Comparison of ENCODE assay signal across 1 cellular context in the genomic region with DNA sequence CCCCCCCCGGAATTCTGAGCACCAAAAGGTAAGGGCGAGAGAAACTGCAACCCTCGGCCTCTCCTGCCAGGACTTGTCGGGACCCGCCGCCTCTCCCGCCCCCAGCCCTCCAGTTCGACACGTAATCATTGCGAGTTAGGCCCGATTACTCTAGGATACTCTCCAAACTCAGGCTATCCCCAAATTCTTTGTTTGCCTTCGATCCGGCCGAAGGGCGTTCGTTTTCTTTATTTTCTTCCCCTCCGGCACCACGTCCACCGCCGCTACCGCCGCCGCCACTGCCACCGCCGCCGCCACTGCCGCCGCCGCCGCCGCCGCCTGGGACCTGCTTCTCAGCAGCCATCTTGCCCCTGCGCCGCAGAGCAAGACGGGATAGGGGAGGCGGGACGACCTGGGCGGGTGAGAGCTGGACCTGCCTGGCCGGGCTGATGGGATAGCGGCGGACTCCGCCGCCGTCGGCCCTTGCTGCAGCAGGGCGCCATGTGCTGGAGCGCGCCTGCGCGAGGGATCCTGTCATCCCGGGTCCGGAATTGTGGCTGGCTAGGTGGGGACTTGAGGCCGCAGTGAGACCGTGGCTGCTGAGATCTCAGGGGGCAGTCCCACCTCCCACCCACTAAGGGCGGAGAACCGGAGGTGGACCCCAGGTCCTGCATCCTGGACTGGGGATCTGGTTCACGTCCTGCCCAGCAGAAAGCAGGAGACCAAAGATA.
TF ChIP-seq lines count a peak whose summit lies in the region.

A gene (minus strand): TSS at position 369 of the 710 bp plus-strand sequence. CDS start 26 bp downstream, at position 343.

TF ChIP-seq in GM12878, 131 proteins besides CTCF, POLR2A, EP300 and RAD21 (continued from another document and continues in another):
- TF ChIP-seq DPF2 (IDR thresholded peaks at IDR 0.05): 0 out of 2 replicates have a peak, but pooled peaks have one; percentile 14
- peak; percentile 87; the same call in 1 of the 2 replicates for TF ChIP-seq SMAD5 (IDR thresholded peaks at IDR 0.05; ENCODE audit: low read depth)
- TF ChIP-seq, protein P1, sequence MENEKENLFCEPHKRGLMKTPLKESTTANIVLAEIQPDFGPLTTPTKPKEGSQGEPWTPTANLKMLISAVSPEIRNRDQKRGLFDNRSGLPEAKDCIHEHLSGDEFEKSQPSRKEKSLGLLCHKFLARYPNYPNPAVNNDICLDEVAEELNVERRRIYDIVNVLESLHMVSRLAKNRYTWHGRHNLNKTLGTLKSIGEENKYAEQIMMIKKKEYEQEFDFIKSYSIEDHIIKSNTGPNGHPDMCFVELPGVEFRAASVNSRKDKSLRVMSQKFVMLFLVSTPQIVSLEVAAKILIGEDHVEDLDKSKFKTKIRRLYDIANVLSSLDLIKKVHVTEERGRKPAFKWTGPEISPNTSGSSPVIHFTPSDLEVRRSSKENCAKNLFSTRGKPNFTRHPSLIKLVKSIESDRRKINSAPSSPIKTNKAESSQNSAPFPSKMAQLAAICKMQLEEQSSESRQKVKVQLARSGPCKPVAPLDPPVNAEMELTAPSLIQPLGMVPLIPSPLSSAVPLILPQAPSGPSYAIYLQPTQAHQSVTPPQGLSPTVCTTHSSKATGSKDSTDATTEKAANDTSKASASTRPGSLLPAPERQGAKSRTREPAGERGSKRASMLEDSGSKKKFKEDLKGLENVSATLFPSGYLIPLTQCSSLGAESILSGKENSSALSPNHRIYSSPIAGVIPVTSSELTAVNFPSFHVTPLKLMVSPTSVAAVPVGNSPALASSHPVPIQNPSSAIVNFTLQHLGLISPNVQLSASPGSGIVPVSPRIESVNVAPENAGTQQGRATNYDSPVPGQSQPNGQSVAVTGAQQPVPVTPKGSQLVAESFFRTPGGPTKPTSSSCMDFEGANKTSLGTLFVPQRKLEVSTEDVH (IDR thresholded peaks at IDR 0.05; ENCODE audit: low read depth, partially characterized antibody): no peak
- no peak for TF ChIP-seq NFYA (IDR thresholded peaks at IDR 0.05; ENCODE audit: borderline replicate concordance, low read depth, low read length)
- TF ChIP-seq LARP7 (IDR thresholded peaks at IDR 0.05): peak; percentile 78
- peak; percentile 74; the same call in 1 of the 2 replicates for TF ChIP-seq ZNF207 (IDR thresholded peaks at IDR 0.05; ENCODE audit: borderline replicate concordance)
- TF ChIP-seq, protein P2, sequence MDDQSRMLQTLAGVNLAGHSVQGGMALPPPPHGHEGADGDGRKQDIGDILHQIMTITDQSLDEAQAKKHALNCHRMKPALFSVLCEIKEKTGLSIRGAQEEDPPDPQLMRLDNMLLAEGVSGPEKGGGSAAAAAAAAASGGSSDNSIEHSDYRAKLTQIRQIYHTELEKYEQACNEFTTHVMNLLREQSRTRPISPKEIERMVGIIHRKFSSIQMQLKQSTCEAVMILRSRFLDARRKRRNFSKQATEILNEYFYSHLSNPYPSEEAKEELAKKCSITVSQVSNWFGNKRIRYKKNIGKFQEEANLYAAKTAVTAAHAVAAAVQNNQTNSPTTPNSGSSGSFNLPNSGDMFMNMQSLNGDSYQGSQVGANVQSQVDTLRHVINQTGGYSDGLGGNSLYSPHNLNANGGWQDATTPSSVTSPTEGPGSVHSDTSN (IDR thresholded peaks at IDR 0.05; ENCODE audit: insufficient replicate concordance, low read depth, low read length): no peak
- peak; percentile 14 for TF ChIP-seq SP1 (IDR thresholded peaks at IDR 0.05; ENCODE audit: low read depth, low read length)
- peak in 1 of 2 experiments; percentile 43; a peak in 2 of 4 replicates for TF ChIP-seq IKZF2 (IDR thresholded peaks at IDR 0.05)
- TF ChIP-seq, protein P3, sequence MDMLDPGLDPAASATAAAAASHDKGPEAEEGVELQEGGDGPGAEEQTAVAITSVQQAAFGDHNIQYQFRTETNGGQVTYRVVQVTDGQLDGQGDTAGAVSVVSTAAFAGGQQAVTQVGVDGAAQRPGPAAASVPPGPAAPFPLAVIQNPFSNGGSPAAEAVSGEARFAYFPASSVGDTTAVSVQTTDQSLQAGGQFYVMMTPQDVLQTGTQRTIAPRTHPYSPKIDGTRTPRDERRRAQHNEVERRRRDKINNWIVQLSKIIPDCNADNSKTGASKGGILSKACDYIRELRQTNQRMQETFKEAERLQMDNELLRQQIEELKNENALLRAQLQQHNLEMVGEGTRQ (IDR thresholded peaks at IDR 0.05; ENCODE audit: borderline replicate concordance, low read depth, low read length): no peak
- no peak for TF ChIP-seq NR2C2 (IDR thresholded peaks at IDR 0.05; ENCODE audit: borderline replicate concordance, control insufficient read depth, insufficient read length, low read depth)
- 0 out of 2 replicates have a peak, but pooled peaks have one; percentile 10 for TF ChIP-seq MEF2A (IDR thresholded peaks at IDR 0.05; ENCODE audit: insufficient read depth, low read depth, low read length)
- peak; percentile 45 for TF ChIP-seq TBL1XR1 (IDR thresholded peaks at IDR 0.05; ENCODE audit: low read depth, low read length)
- TF ChIP-seq MYC (IDR thresholded peaks at IDR 0.05; ENCODE audit: insufficient read depth, insufficient read length, insufficient replicate concordance, low read length, severe bottlenecking): peak; percentile 43
- peak; percentile 83; the same call in 1 of the 2 replicates for TF ChIP-seq STAT1 (conservative IDR thresholded peaks at IDR 0.05)
- TF ChIP-seq PAX5 (IDR thresholded peaks at IDR 0.05; ENCODE audit: borderline replicate concordance, low read depth, low read length): peak; percentile 36; the same call in 1 of the 2 replicates
- TF ChIP-seq IRF4 (IDR thresholded peaks at IDR 0.05; ENCODE audit: low read depth, low read length): 0 out of 2 replicates have a peak, but pooled peaks have one; percentile 44
- no peak; the same call in 1 of the 2 replicates for TF ChIP-seq ZBED1 (IDR thresholded peaks at IDR 0.05; ENCODE audit: borderline replicate concordance)
- TF ChIP-seq, protein P4, sequence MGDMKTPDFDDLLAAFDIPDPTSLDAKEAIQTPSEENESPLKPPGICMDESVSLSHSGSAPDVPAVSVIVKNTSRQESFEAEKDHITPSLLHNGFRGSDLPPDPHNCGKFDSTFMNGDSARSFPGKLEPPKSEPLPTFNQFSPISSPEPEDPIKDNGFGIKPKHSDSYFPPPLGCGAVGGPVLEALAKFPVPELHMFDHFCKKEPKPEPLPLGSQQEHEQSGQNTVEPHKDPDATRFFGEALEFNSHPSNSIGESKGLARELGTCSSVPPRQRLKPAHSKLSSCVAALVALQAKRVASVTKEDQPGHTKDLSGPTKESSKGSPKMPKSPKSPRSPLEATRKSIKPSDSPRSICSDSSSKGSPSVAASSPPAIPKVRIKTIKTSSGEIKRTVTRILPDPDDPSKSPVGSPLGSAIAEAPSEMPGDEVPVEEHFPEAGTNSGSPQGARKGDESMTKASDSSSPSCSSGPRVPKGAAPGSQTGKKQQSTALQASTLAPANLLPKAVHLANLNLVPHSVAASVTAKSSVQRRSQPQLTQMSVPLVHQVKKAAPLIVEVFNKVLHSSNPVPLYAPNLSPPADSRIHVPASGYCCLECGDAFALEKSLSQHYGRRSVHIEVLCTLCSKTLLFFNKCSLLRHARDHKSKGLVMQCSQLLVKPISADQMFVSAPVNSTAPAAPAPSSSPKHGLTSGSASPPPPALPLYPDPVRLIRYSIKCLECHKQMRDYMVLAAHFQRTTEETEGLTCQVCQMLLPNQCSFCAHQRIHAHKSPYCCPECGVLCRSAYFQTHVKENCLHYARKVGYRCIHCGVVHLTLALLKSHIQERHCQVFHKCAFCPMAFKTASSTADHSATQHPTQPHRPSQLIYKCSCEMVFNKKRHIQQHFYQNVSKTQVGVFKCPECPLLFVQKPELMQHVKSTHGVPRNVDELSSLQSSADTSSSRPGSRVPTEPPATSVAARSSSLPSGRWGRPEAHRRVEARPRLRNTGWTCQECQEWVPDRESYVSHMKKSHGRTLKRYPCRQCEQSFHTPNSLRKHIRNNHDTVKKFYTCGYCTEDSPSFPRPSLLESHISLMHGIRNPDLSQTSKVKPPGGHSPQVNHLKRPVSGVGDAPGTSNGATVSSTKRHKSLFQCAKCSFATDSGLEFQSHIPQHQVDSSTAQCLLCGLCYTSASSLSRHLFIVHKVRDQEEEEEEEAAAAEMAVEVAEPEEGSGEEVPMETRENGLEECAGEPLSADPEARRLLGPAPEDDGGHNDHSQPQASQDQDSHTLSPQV (IDR thresholded peaks at IDR 0.05): no peak
- TF ChIP-seq MTA3 (IDR thresholded peaks at IDR 0.05; ENCODE audit: borderline replicate concordance, low read length): no peak
- peak; percentile 50; the same call in 1 of the 2 replicates for TF ChIP-seq BACH1 (IDR thresholded peaks at IDR 0.05; ENCODE audit: borderline replicate concordance)
- peak; percentile 75 for TF ChIP-seq POLR2AphosphoS5 (IDR thresholded peaks at IDR 0.05; ENCODE audit: low read length)
- TF ChIP-seq ZNF24 (IDR thresholded peaks at IDR 0.05): 0 out of 2 replicates have a peak, but pooled peaks have one; percentile 39
- no peak for TF ChIP-seq SPI1 (IDR thresholded peaks at IDR 0.05; ENCODE audit: borderline replicate concordance, insufficient read depth, low read depth, low read length)
- peak; percentile 37 for TF ChIP-seq SIX5 (IDR thresholded peaks at IDR 0.05; ENCODE audit: low read depth, low read length, severe bottlenecking)
- 0 out of 2 replicates have a peak, but pooled peaks have one; percentile 24 for TF ChIP-seq NR2F1 (conservative IDR thresholded peaks at IDR 0.05)
- peak; percentile 78 for TF ChIP-seq POU2F2 (IDR thresholded peaks at IDR 0.05; ENCODE audit: borderline replicate concordance, low read depth, low read length)
- no peak for TF ChIP-seq ZZZ3 (IDR thresholded peaks at IDR 0.05; ENCODE audit: control insufficient read depth, insufficient read length, low read depth)
- TF ChIP-seq TCF12 (IDR thresholded peaks at IDR 0.05; ENCODE audit: low read depth, low read length): 0 out of 2 replicates have a peak, but pooled peaks have one; percentile 15
- TF ChIP-seq HDGF (IDR thresholded peaks at IDR 0.05): no peak; the same call in 1 of the 2 replicates
- TF ChIP-seq EGR1 (IDR thresholded peaks at IDR 0.05; ENCODE audit: borderline replicate concordance in 1 of 2, low read depth in 2 of 2, low read length in 2 of 2): peak in 1 of 2 experiments; percentile 71; a peak in 1 of 3 replicates
- TF ChIP-seq BHLHE40 (IDR thresholded peaks at IDR 0.05; ENCODE audit: borderline replicate concordance in 1 of 2, low read depth in 2 of 2, low read length in 1 of 2): peak in 1 of 2 experiments; percentile 49; a peak in 1 of 4 replicates
- no peak for TF ChIP-seq ESRRA (IDR thresholded peaks at IDR 0.05; ENCODE audit: low read length)
- no peak for TF ChIP-seq RBBP5 (conservative IDR thresholded peaks at IDR 0.05)
- TF ChIP-seq BCL11A (IDR thresholded peaks at IDR 0.05; ENCODE audit: low read depth, low read length): no peak
- no peak for TF ChIP-seq STAT3 (IDR thresholded peaks at IDR 0.05; ENCODE audit: low read depth, low read length)
- TF ChIP-seq SMARCA5 (IDR thresholded peaks at IDR 0.05): peak; percentile 33; the same call in 1 of the 2 replicates
- TF ChIP-seq BMI1 (IDR thresholded peaks at IDR 0.05; ENCODE audit: borderline replicate concordance): no peak
- TF ChIP-seq RFX5 (IDR thresholded peaks at IDR 0.05; ENCODE audit: low read depth, low read length): no peak
- no peak for TF ChIP-seq NBN (IDR thresholded peaks at IDR 0.05)
- TF ChIP-seq NRF1 (conservative IDR thresholded peaks at IDR 0.05; ENCODE audit: low read depth, low read length): peak; percentile 62
- TF ChIP-seq, protein P5, sequence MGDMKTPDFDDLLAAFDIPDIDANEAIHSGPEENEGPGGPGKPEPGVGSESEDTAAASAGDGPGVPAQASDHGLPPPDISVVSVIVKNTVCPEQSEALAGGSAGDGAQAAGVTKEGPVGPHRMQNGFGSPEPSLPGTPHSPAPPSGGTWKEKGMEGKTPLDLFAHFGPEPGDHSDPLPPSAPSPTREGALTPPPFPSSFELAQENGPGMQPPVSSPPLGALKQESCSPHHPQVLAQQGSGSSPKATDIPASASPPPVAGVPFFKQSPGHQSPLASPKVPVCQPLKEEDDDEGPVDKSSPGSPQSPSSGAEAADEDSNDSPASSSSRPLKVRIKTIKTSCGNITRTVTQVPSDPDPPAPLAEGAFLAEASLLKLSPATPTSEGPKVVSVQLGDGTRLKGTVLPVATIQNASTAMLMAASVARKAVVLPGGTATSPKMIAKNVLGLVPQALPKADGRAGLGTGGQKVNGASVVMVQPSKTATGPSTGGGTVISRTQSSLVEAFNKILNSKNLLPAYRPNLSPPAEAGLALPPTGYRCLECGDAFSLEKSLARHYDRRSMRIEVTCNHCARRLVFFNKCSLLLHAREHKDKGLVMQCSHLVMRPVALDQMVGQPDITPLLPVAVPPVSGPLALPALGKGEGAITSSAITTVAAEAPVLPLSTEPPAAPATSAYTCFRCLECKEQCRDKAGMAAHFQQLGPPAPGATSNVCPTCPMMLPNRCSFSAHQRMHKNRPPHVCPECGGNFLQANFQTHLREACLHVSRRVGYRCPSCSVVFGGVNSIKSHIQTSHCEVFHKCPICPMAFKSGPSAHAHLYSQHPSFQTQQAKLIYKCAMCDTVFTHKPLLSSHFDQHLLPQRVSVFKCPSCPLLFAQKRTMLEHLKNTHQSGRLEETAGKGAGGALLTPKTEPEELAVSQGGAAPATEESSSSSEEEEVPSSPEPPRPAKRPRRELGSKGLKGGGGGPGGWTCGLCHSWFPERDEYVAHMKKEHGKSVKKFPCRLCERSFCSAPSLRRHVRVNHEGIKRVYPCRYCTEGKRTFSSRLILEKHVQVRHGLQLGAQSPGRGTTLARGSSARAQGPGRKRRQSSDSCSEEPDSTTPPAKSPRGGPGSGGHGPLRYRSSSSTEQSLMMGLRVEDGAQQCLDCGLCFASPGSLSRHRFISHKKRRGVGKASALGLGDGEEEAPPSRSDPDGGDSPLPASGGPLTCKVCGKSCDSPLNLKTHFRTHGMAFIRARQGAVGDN (IDR thresholded peaks at IDR 0.05): peak; percentile 69
- no peak for TF ChIP-seq HDAC2 (IDR thresholded peaks at IDR 0.05)
- TF ChIP-seq, protein P6, sequence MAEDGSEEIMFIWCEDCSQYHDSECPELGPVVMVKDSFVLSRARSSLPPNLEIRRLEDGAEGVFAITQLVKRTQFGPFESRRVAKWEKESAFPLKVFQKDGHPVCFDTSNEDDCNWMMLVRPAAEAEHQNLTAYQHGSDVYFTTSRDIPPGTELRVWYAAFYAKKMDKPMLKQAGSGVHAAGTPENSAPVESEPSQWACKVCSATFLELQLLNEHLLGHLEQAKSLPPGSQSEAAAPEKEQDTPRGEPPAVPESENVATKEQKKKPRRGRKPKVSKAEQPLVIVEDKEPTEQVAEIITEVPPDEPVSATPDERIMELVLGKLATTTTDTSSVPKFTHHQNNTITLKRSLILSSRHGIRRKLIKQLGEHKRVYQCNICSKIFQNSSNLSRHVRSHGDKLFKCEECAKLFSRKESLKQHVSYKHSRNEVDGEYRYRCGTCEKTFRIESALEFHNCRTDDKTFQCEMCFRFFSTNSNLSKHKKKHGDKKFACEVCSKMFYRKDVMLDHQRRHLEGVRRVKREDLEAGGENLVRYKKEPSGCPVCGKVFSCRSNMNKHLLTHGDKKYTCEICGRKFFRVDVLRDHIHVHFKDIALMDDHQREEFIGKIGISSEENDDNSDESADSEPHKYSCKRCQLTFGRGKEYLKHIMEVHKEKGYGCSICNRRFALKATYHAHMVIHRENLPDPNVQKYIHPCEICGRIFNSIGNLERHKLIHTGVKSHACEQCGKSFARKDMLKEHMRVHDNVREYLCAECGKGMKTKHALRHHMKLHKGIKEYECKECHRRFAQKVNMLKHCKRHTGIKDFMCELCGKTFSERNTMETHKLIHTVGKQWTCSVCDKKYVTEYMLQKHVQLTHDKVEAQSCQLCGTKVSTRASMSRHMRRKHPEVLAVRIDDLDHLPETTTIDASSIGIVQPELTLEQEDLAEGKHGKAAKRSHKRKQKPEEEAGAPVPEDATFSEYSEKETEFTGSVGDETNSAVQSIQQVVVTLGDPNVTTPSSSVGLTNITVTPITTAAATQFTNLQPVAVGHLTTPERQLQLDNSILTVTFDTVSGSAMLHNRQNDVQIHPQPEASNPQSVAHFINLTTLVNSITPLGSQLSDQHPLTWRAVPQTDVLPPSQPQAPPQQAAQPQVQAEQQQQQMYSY (CRISPR knock-in tag; IDR thresholded peaks at IDR 0.05): no peak
- TF ChIP-seq CREM (IDR thresholded peaks at IDR 0.05; ENCODE audit: low read depth): no peak; the same call in 1 of the 2 replicates
